ENCODE assay signal across 19 cellular contexts in genomic region chr3:65972765-65973164, GRCh38.
DNase-seq lines count a peak whose midpoint lies in the region; ATAC-seq and TF ChIP-seq lines count a peak whose summit lies in the region.
"Had no signal": no experiment of that assay in that cellular context is flagged by ENCODE, and none has a peak within 500 bp of the region (broad histone marks: within the 10 kb centered on the region; RNA-seq: fewer than 3 reads in every experiment).

No MANE protein-coding gene starts in this region.

- H3K9me2 ChIP-seq in HCT116 (ENCODE audit: insufficient read depth): no peaks in the 10 kb centered on the region

- H3K27ac ChIP-seq in HCT116 (ENCODE audit: low read depth, low read length) (peak overlapping the region; percentile 56; the same call in 1 of the 2 replicates), VCaP (no peak overlapping the region), mesendoderm (ENCODE audit: low read depth, low read length) (no peak overlapping the region)
- H3K27ac ChIP-seq: HL-60 had no signal

- TF ChIP-seq POLR2A in HCT116 (IDR thresholded peaks at IDR 0.05; ENCODE audit: borderline replicate concordance, extremely low read depth, insufficient read depth, insufficient read length): no peak

- H3K9ac ChIP-seq in HCT116 (ENCODE audit: low read length): no peak overlapping the region
- no peak overlapping the region for H3K9ac ChIP-seq in mesendoderm (ENCODE audit: low read length)

- DNase-seq in HCT116 (ENCODE audit: low read depth, low spot score) (no peak), mesendoderm (peak; percentile 47), amygdala (lab: John Stamatoyannopoulos, UW) (no peak), DMS53 (lab: John Stamatoyannopoulos, UW) (no peak)
- DNase-seq: ACHN; BE2C; C1 segment of cervical spinal cord; Caco-2; CD4-positive, CD25-positive, alpha-beta regulatory T cell; CD8-positive, alpha-beta memory T cell; DMS153; DMS79 treated with DMSO at 0.1 percent for 48 hours; GF-D8; HCEC 1CT; IMR-90 had no signal

- H3K56ac ChIP-seq in mesendoderm (ENCODE audit: low read length): no peak overlapping the region

- peaks cover 9% of the 10 kb centered on the region for H3K79me1 ChIP-seq in mesendoderm (ENCODE audit: low read length)

- no peak overlapping the region for H3K4me3 ChIP-seq in HCT116 (replicated peaks in 1 of 2; ENCODE audit: low read depth in 1 of 2, low read length in 2 of 2)
- H3K4me3 ChIP-seq in mesendoderm (ENCODE audit: low read length): no peak overlapping the region
- H3K4me3 ChIP-seq: K562 had no signal

- H3K4me2 ChIP-seq in HCT116 (ENCODE audit: low read length) (no peak overlapping the region), mesendoderm (ENCODE audit: low read length) (no peak overlapping the region)

- TF ChIP-seq RAD21 in HCT116 (IDR thresholded peaks at IDR 0.05; ENCODE audit: low read depth): peak; percentile 25; the same call in 1 of the 2 replicates

- H2AFZ ChIP-seq in HCT116 (ENCODE audit: low read depth, low read length, poor library complexity, severe bottlenecking): no peak overlapping the region

- H2BK120ac ChIP-seq in mesendoderm (ENCODE audit: low read depth, low read length): no peak overlapping the region

- no TSS peak for BruUV-seq in HCT116 (replicated peaks; lab: Mats Ljungman, UMichigan)

- intact Hi-C loops in HCT116 (cut with micrococcal nuclease): no loop called here

- peaks cover 26 to 46% of the 10 kb centered on the region in 2 experiments for H3K4me1 ChIP-seq in HCT116 (ENCODE audit: control insufficient read depth in 1 of 2, insufficient read depth in 2 of 2, low read length in 2 of 2)
- peaks cover 16% of the 10 kb centered on the region for H3K4me1 ChIP-seq in mesendoderm (ENCODE audit: control insufficient read depth, low read depth, low read length)
- H3K4me1 ChIP-seq: BE2C had no signal

- 0 out of 6 replicates have a peak, but pooled peaks of 2 of the 3 experiments have one; percentile 8 to 23 for TF ChIP-seq CTCF in HCT116 (IDR thresholded peaks at IDR 0.05 in 2 of 3, conservative IDR thresholded peaks at IDR 0.05 in 1 of 3; ENCODE audit: borderline replicate concordance in 1 of 3, insufficient read depth in 1 of 3, low read depth in 2 of 3, low read length in 2 of 3)
- 0 out of 2 replicates have a peak, but pooled peaks have one; percentile 19 for TF ChIP-seq CTCF in VCaP (conservative IDR thresholded peaks at IDR 0.05)

- no peak overlapping the region for H2AK5ac ChIP-seq in mesendoderm (ENCODE audit: low read length)

- H4K5ac ChIP-seq in mesendoderm (ENCODE audit: low read length): no peak overlapping the region

- H3K27me3 ChIP-seq in HCT116 (ENCODE audit: insufficient read depth, low read length) (no peaks in the 10 kb centered on the region), mesendoderm (ENCODE audit: insufficient read depth, low read length, poor library complexity) (no peaks in the 10 kb centered on the region)
- H3K27me3 ChIP-seq: BE2C had no signal

- no peak overlapping the region for H4K8ac ChIP-seq in mesendoderm (ENCODE audit: low read depth, low read length)

- POLR2A ChIA-PET in HCT116 (lab: Charles Lee): no interaction called here

- RAD21 ChIA-PET in HCT116 (lab: Charles Lee; ENCODE audit: low non-redundant PET in 1 of 2, low total read pairs in 2 of 2, uncharacterized antibody in 2 of 2, unreplicated experiment in 2 of 2): no interaction called here

- ATAC-seq in HCT116 (peak; percentile 54), HG03175 (IDR thresholded peaks at IDR 0.05; ENCODE audit: unreplicated experiment) (no peak)
- ATAC-seq: K562 had no signal

- no peaks in the 10 kb centered on the region for H4K20me1 ChIP-seq in HCT116 (ENCODE audit: insufficient read depth)

- H3K4ac ChIP-seq in mesendoderm (ENCODE audit: low read depth, low read length): no peak overlapping the region

- CTCF ChIA-PET in HCT116 (lab: Charles Lee): no interaction called here

- H3K36me3 ChIP-seq in HCT116 (ENCODE audit: control insufficient read depth in 1 of 2, insufficient read depth in 2 of 2, low read length in 2 of 2) (no peaks in the 10 kb centered on the region), mesendoderm (ENCODE audit: control insufficient read depth, insufficient read depth, low read length) (no peaks in the 10 kb centered on the region)
- H3K36me3 ChIP-seq: BE2C had no signal

- H2BK5ac ChIP-seq in mesendoderm (ENCODE audit: low read length): no peak overlapping the region

- H3K23ac ChIP-seq in mesendoderm (ENCODE audit: low read length): no peak overlapping the region

- no CpG with 5 or more reads among the region's 1 CpG for WGBS in mesendoderm (ENCODE audit: extremely low coverage, insufficient coverage, low lambda C conversion rate)

- no peak overlapping the region for H3K18ac ChIP-seq in mesendoderm (ENCODE audit: low read length)

- no peak overlapping the region for H2BK15ac ChIP-seq in mesendoderm (replicated peaks; ENCODE audit: low read depth)

- peaks cover 0 to 4% of the 10 kb centered on the region in 2 experiments; a peak in 1 of 4 replicates for H3K9me3 ChIP-seq in HCT116 (ENCODE audit: control insufficient read depth in 1 of 2, insufficient read depth in 1 of 2, low read depth in 1 of 2, low read length in 2 of 2)
- H3K9me3 ChIP-seq: BE2C, Caco-2 had no signal

- peaks cover 1% of the 10 kb centered on the region; the same call in 1 of the 2 replicates for H3K79me2 ChIP-seq in HCT116 (ENCODE audit: insufficient read depth, low read length)
- H3K79me2 ChIP-seq in mesendoderm (ENCODE audit: control insufficient read depth, insufficient read depth, low read length): peaks cover 9% of the 10 kb centered on the region

TF ChIP-seq in HCT116, 20 proteins besides CTCF, POLR2A, EP300 and RAD21:
- TF ChIP-seq ELF1 (IDR thresholded peaks at IDR 0.05; ENCODE audit: borderline replicate concordance, low read depth) (no peak), ZNF274 (IDR thresholded peaks at IDR 0.05; ENCODE audit: low read depth, low read length) (no peak), CBX3 (IDR thresholded peaks at IDR 0.05; ENCODE audit: low read depth) (no peak), SIN3A (IDR thresholded peaks at IDR 0.05; ENCODE audit: low read depth) (no peak), JUND (IDR thresholded peaks at IDR 0.05) (no peak), FOSL1 (IDR thresholded peaks at IDR 0.05; ENCODE audit: low read depth) (no peak), SRF (IDR thresholded peaks at IDR 0.05; ENCODE audit: low read depth) (no peak), REST (IDR thresholded peaks at IDR 0.05; ENCODE audit: low read depth) (no peak), ZBTB33 (IDR thresholded peaks at IDR 0.05; ENCODE audit: extremely low read depth, insufficient replicate concordance, low read length) (no peak), CEBPB (IDR thresholded peaks at IDR 0.05; ENCODE audit: low read depth) (no peak), YY1 (IDR thresholded peaks at IDR 0.05; ENCODE audit: extremely low read depth, insufficient replicate concordance, low read depth, low read length) (no peak), POLR2AphosphoS5 (IDR thresholded peaks at IDR 0.05; ENCODE audit: low read depth, low read length) (no peak), EZH2phosphoT487 (IDR thresholded peaks at IDR 0.05; ENCODE audit: borderline replicate concordance) (no peak)
